19 cellular contexts compared by ENCODE assay signal in genomic region chr3:193560870-193561269, GRCh38. TPM values are rescaled to one million over a fixed set of nuclear protein-coding genes. Genes with fewer than 3 reads are reported as not detected.
DNase-seq lines count a peak whose midpoint lies in the region; FAIRE-seq and TF ChIP-seq lines count a peak whose summit lies in the region.
"Had no signal": no experiment of that assay in that cellular context is flagged by ENCODE, and none has a peak within 500 bp of the region (broad histone marks: within the 10 kb centered on the region; RNA-seq: fewer than 3 reads in every experiment).

No MANE protein-coding gene starts in this region.

- H3K18ac ChIP-seq in H1 (ENCODE audit: extremely low read depth, low read length) = no peak overlapping the region

- CTCF ChIA-PET in H1 (lab: Charles Lee; ENCODE audit: partially characterized antibody) = interaction anchor here (0.6 to 3.8 kb wide), 6 partner anchors 11 to 750 kb away, joined by 3 to 17 read pairs (median 3); no protein-coding TSS in a partner anchor

- no peak overlapping the region for H3K4me2 ChIP-seq in H1 (ENCODE audit: insufficient read depth in 1 of 2, low read depth in 2 of 2, low read length in 2 of 2)
- H3K4me2 ChIP-seq: KMS-11 had no signal

- WGBS in H1 (ENCODE audit: extremely low coverage in 1 of 2, insufficient coverage in 1 of 2, insufficient read length in 1 of 2, insufficient replicate concordance in 2 of 2, low coverage in 1 of 2, low lambda C conversion rate in 2 of 2, missing lambda C conversion rate in 1 of 2), 2 experiments = 95% methylated on average over 4 of the region's 4 CpGs; no CpG with 5 or more reads in 1 of the 2 experiments

- no peak overlapping the region for H3K4ac ChIP-seq in H1 (replicated peaks; ENCODE audit: insufficient read length, low read depth, low read length)

- H2BK20ac ChIP-seq in H1 (ENCODE audit: low read length) = no peak overlapping the region

- no peak overlapping the region for H2BK120ac ChIP-seq in H1 (replicated peaks; ENCODE audit: low read depth, low read length)

- H2BK5ac ChIP-seq in H1 (ENCODE audit: low read depth, low read length) = no peak overlapping the region

- no peak overlapping the region for H3K56ac ChIP-seq in H1 (replicated peaks; ENCODE audit: insufficient read length, low read depth, low read length)

- H2BK15ac ChIP-seq in H1 (ENCODE audit: low read length) = no peak overlapping the region

- no peak overlapping the region for H3K27ac ChIP-seq in H1 (ENCODE audit: low read depth, low read length)
- H3K27ac ChIP-seq: KMS-11, uterus had no signal

- H2BK12ac ChIP-seq in H1 (ENCODE audit: low read depth, low read length) = no peak overlapping the region

- TF ChIP-seq EP300 in H1 (IDR thresholded peaks at IDR 0.05; ENCODE audit: borderline replicate concordance in 1 of 2, low read depth in 2 of 2, low read length in 2 of 2) = no peak

- H3K4me3 ChIP-seq in H1 (ENCODE audit: extremely low read depth in 1 of 4, insufficient read depth in 2 of 4, low read depth in 3 of 4, low read length in 4 of 4) = no peak overlapping the region
- H3K4me3 ChIP-seq: GM12878, uterus had no signal

- no peaks in the 10 kb centered on the region for H3K4me1 ChIP-seq in H1 (replicated peaks in 1 of 4; ENCODE audit: control insufficient read depth in 3 of 4, insufficient read depth in 4 of 4, low read length in 3 of 4)
- H3K4me1 ChIP-seq: uterus had no signal

- TF ChIP-seq POLR2A in H1 (IDR thresholded peaks at IDR 0.05; ENCODE audit: control extremely low read depth in 1 of 2, low read depth in 2 of 2, low read length in 2 of 2) = no peak

- no peak overlapping the region for H3K14ac ChIP-seq in H1 (ENCODE audit: insufficient read length)

- H3K27me3 ChIP-seq in H1 (replicated peaks in 1 of 4; ENCODE audit: control insufficient read depth in 3 of 4, extremely low read depth in 1 of 4, insufficient read depth in 3 of 4, low read length in 3 of 4) = no peaks in the 10 kb centered on the region
- H3K27me3 ChIP-seq: uterus had no signal

- H4K5ac ChIP-seq in H1 (ENCODE audit: insufficient read length, low read depth, low read length) = no peak overlapping the region

- no peak overlapping the region for H3K23ac ChIP-seq in H1 (ENCODE audit: insufficient read length)

- DNase-seq in M059J (ENCODE audit: low read depth) (peak; percentile 8), NCI-H2171 (lab: John Stamatoyannopoulos, UW) (peak; percentile 1), H1 (ENCODE audit: low read depth in 1 of 2, low spot score in 2 of 2) (no peak), pons (ENCODE audit: low spot score) (peak; percentile 56), middle frontal gyrus (ENCODE audit: extremely low spot score, low spot score) (no peak), AML-193 (lab: John Stamatoyannopoulos, UW) (no peak)
- DNase-seq in activated CD4-positive, alpha-beta T cell treated with anti-CD3 and anti-CD28 coated beads, Interleukin-2, amount 50 U/mL, for 4 hours = no peak
- DNase-seq: activated naive CD4-positive, alpha-beta T cell treated with anti-CD3 and anti-CD28 coated beads for 36 hours; activated T-cell treated with anti-CD3 and anti-CD28 coated beads, Interleukin-2, amount 50 U/mL, for 24 hours; cortex of kidney; GF-D8; HCEC 1CT; NCI-H1048; stimulated activated CD4-positive, alpha-beta T cell treated with anti-CD3 and anti-CD28 coated beads, Interleukin-2, amount 100 ng/mL, for 24 hours; uterus had no signal

- no peaks in the 10 kb centered on the region for H3K23me2 ChIP-seq in H1 (ENCODE audit: low read depth, low read length)

- H3K79me1 ChIP-seq in H1 (ENCODE audit: low read depth, low read length) = no peaks in the 10 kb centered on the region

- H4K91ac ChIP-seq in H1 (replicated peaks; ENCODE audit: insufficient read length, low read length) = no peak overlapping the region

- FAIRE-seq in H1 (lab: Jason Lieb, UNC) = no peak
- FAIRE-seq: astrocyte, D721Med, GM12878 had no signal

- H3K9me3 ChIP-seq in H1 (ENCODE audit: insufficient read depth in 2 of 2, low read depth in 1 of 2, low read length in 1 of 2) = no peaks in the 10 kb centered on the region
- H3K9me3 ChIP-seq: uterus had no signal

- no peaks in the 10 kb centered on the region for H3K79me2 ChIP-seq in H1 (ENCODE audit: control insufficient read depth in 1 of 2, insufficient read depth in 2 of 2, low read length in 2 of 2)

- H3K36me3 ChIP-seq in H1 (ENCODE audit: control insufficient read depth in 2 of 4, insufficient read depth in 4 of 4, low read length in 3 of 4) = no peaks in the 10 kb centered on the region
- H3K36me3 ChIP-seq: uterus had no signal

- H2AK5ac ChIP-seq in H1 (ENCODE audit: low read depth, low read length) = no peak overlapping the region

- TF ChIP-seq RAD21 in H1 (IDR thresholded peaks at IDR 0.05 in 1 of 2, conservative IDR thresholded peaks at IDR 0.05 in 1 of 2; ENCODE audit: low read depth in 2 of 2, low read length in 2 of 2) = no peak

- 0 out of 2 replicates have a peak overlapping the region, but pooled peaks have one; percentile 90 for H2AFZ ChIP-seq in H1 (ENCODE audit: low read length)

- no peak for TF ChIP-seq CTCF in H1 (IDR thresholded peaks at IDR 0.05; ENCODE audit: control extremely low read depth in 1 of 3, insufficient read depth in 1 of 3, low read depth in 1 of 3, low read length in 3 of 3)

- H3K9ac ChIP-seq in H1 (replicated peaks in 1 of 4; ENCODE audit: extremely low read depth in 1 of 4, low read depth in 3 of 4, low read length in 3 of 4) = no peak overlapping the region
- H3K9ac ChIP-seq: KMS-11 had no signal

- POLR2A ChIA-PET in H1 (lab: Charles Lee; ENCODE audit: partially characterized antibody) = no interaction called here

- H4K20me1 ChIP-seq in H1 (replicated peaks in 1 of 2; ENCODE audit: control insufficient read depth in 1 of 2, insufficient read depth in 2 of 2, low read length in 2 of 2) = no peaks in the 10 kb centered on the region

- no peak overlapping the region for H4K8ac ChIP-seq in H1 (ENCODE audit: extremely low read depth, insufficient read depth, low read length)

TF ChIP-seq in H1, 55 proteins besides CTCF, POLR2A, EP300 and RAD21 (continues in another document):
- no peak for TF ChIP-seq SP1 (IDR thresholded peaks at IDR 0.05; ENCODE audit: low read depth, low read length)

RNA-seq across cellular contexts. Expression of gene ATP13A4, which starts 6.2 kb away (rescaled TPM):
- total RNA-seq in M059J (2014; rRNA removed; shearing (Covaris generic)) = 0.10 TPM in 1 of 2 replicates, not detected in the other
- not detected in 2 replicates for total RNA-seq in H1 (2021; fragmentation: NEBNext Ultra II Directional; extraction: Animal tissue kit (Norgen Biotek cat#: 25700))
- 0.06 and 0.12 TPM in 2 replicates for polyA plus RNA-seq in H1 (2011; rRNA removed)
- polyA plus RNA-seq in H1 (2011; cell fraction: cytosol; rRNA removed) = 0.06 TPM
- polyA plus RNA-seq in H1 (2011; cell fraction: nucleus; rRNA removed) = 0.09 TPM
- 0.12 to 0.19 TPM in 2 of 4 replicates, not detected in the others for polyA plus RNA-seq in H1 (2012, experiment 1 of 2)
- polyA plus RNA-seq in H1 (2012, experiment 2 of 2) = not detected
- polyA plus RNA-seq in H1 (2013, experiment 1 of 2) = 0.04 TPM
- polyA plus RNA-seq in H1 (2013, experiment 2 of 2) = 0.04 TPM
- polyA minus RNA-seq in H1 (2011; rRNA and poly(A)+ RNA removed) = 0.06 and 0.22 TPM in 2 replicates
- not detected for polyA minus RNA-seq in H1 (2011; cell fraction: cytosol; rRNA and poly(A)+ RNA removed)
- not detected for polyA minus RNA-seq in H1 (2011; cell fraction: nucleus; rRNA and poly(A)+ RNA removed)

RNA-seq across cellular contexts. Expression of gene OPA1, which starts 32.1 kb away (rescaled TPM):
- total RNA-seq in M059J (2014; rRNA removed; shearing (Covaris generic)) = 37.2 and 54.8 TPM in 2 replicates
- total RNA-seq in H1 (2021; fragmentation: NEBNext Ultra II Directional; extraction: Animal tissue kit (Norgen Biotek cat#: 25700)) = 109 and 114 TPM in 2 replicates
- 15.1 and 20.3 TPM in 2 replicates for polyA plus RNA-seq in H1 (2011; rRNA removed)
- 25.3 TPM for polyA plus RNA-seq in H1 (2011; cell fraction: cytosol; rRNA removed)
- polyA plus RNA-seq in H1 (2011; cell fraction: nucleus; rRNA removed) = 25.1 TPM
- polyA plus RNA-seq in H1 (2012, experiment 1 of 2) = 44.9 to 98.6 TPM (median 58.0 TPM) in 4 replicates
- polyA plus RNA-seq in H1 (2012, experiment 2 of 2) = 1.9 TPM
- 56.9 TPM for polyA plus RNA-seq in H1 (2013, experiment 1 of 2)
- 56.9 TPM for polyA plus RNA-seq in H1 (2013, experiment 2 of 2)
- polyA minus RNA-seq in H1 (2011; rRNA and poly(A)+ RNA removed) = 142 and 164 TPM in 2 replicates
- 80.7 TPM for polyA minus RNA-seq in H1 (2011; cell fraction: cytosol; rRNA and poly(A)+ RNA removed)
- 145 TPM for polyA minus RNA-seq in H1 (2011; cell fraction: nucleus; rRNA and poly(A)+ RNA removed)

Comparison
In these comparisons a context has a peak if more than half of its experiments do, and no peak if none do; other contexts are left out.
1. DNase-seq: peak in M059J (single experiment), NCI-H2171 (single experiment) and pons (single experiment); none in H1 (0 of 2), middle frontal gyrus (single experiment), AML-193 (0 of 2) and activated CD4-positive, alpha-beta T cell treated with anti-CD3 and anti-CD28 coated beads, Interleukin-2, amount 50 U/mL, for 4 hours (0 of 2).